ENCODE assay signal across 1 cellular context in genomic region chr12:111741235-111741812, GRCh38.
TF ChIP-seq lines count a peak whose summit lies in the region.

No MANE protein-coding gene starts in this region.

TF ChIP-seq in endothelial cell of umbilical vein, 7 proteins besides CTCF, POLR2A, EP300 and RAD21:
- TF ChIP-seq FOS (IDR thresholded peaks at IDR 0.05; ENCODE audit: borderline replicate concordance, insufficient read depth, low read length) = peak; percentile 39
- peak; percentile 71 for TF ChIP-seq POLR2AphosphoS5 (IDR thresholded peaks at IDR 0.05; ENCODE audit: insufficient read depth, low read depth, low read length)
- no peak for TF ChIP-seq EZH2 (IDR thresholded peaks at IDR 0.05; ENCODE audit: borderline replicate concordance, low read depth, low read length, severe bottlenecking)
- TF ChIP-seq GATA2 (IDR thresholded peaks at IDR 0.05; ENCODE audit: insufficient read depth, insufficient read length, low read depth, low read length) = peak; percentile 88
- TF ChIP-seq MAX (IDR thresholded peaks at IDR 0.05; ENCODE audit: insufficient read depth, insufficient read length) = no peak
- no peak for TF ChIP-seq JUN (IDR thresholded peaks at IDR 0.05; ENCODE audit: borderline replicate concordance, insufficient read depth, insufficient read length, low read depth)
- no peak for TF ChIP-seq MYC (IDR thresholded peaks at IDR 0.05; ENCODE audit: low read depth, low read length)
